16 cellular contexts compared by ENCODE assay signal in genomic region chr13:29948791-29949190, GRCh38.
DNase-seq lines count a peak whose midpoint lies in the region; ATAC-seq and TF ChIP-seq lines count a peak whose summit lies in the region.
"Had no signal": no experiment of that assay in that cellular context is flagged by ENCODE, and none has a peak within 500 bp of the region (broad histone marks: within the 10 kb centered on the region; RNA-seq: fewer than 3 reads in every experiment).

No MANE protein-coding gene starts in this region.

- H3K4me3 Mint-ChIP-seq in osteocyte (ENCODE audit: unreplicated experiment) = no peak overlapping the region
- H3K4me3 Mint-ChIP-seq: CD4-positive, alpha-beta T cell had no signal

- no peak overlapping the region for H3K27ac Mint-ChIP-seq in osteocyte (ENCODE audit: unreplicated experiment)
- H3K27ac Mint-ChIP-seq: CD4-positive, alpha-beta T cell had no signal

- no peaks in the 10 kb centered on the region for H3K9me3 ChIP-seq in esophagus muscularis mucosa

- DNase-seq in activated CD8-positive, alpha-beta memory T cell treated with anti-CD3 and anti-CD28 coated beads for 24 hours = peak; percentile 21
- DNase-seq in activated CD8-positive, alpha-beta memory T cell treated with anti-CD3 and anti-CD28 coated beads, Interleukin-2, amount 50 U/mL, for 48 hours = no peak
- peak; percentile 11 for DNase-seq in HT1080 (ENCODE audit: low read depth)
- DNase-seq in esophagus muscularis mucosa (ENCODE audit: extremely low spot score) = peak; percentile 80
- peak; percentile 64 for DNase-seq in osteocyte (ENCODE audit: extremely low spot score, unreplicated experiment)
- no peak for DNase-seq in kidney glomerular epithelial cell (lab: John Stamatoyannopoulos, UW)
- DNase-seq: AML-193; Calu3; CD4-positive, alpha-beta T cell; DMS 273 treated with DMSO at 0.1 percent for 48 hours; H7 had no signal

- intact Hi-C loops in esophagus muscularis mucosa (cut with DNase I) = no loop called here

- H3K27me3 ChIP-seq in esophagus muscularis mucosa = no peaks in the 10 kb centered on the region
- H3K27me3 ChIP-seq: BLaER1 treated with 17β-estradiol and CSF1 and Interleukin-3, amounts not matched to agents 10 nM and 100 nM had no signal

- 81% methylated on average over 8 of the region's 8 CpGs for WGBS in esophagus muscularis mucosa

- no peak overlapping the region for H3K27ac ChIP-seq in esophagus muscularis mucosa (replicated peaks in 1 of 4)
- H3K27ac ChIP-seq: 22Rv1; BLaER1 treated with 17β-estradiol and CSF1 and Interleukin-3, amounts not matched to agents 10 nM and 100 nM; GM23248 had no signal

- H3K4me1 ChIP-seq in esophagus muscularis mucosa = peaks cover 0 to 10% (median 7%) of the 10 kb centered on the region in 4 donors

- no peak overlapping the region for H3K4me3 ChIP-seq in esophagus muscularis mucosa
- H3K4me3 ChIP-seq: BLaER1 treated with 17β-estradiol and CSF1 and Interleukin-3, amounts not matched to agents 10 nM and 100 nM; GM23248 had no signal

- TF ChIP-seq CTCF in esophagus muscularis mucosa (IDR thresholded peaks at IDR 0.05) (no peak), osteocyte (IDR thresholded peaks at IDR 0.05) (no peak)

- peaks cover 5% of the 10 kb centered on the region for H3K27me3 Mint-ChIP-seq in osteocyte (ENCODE audit: unreplicated experiment)
- H3K27me3 Mint-ChIP-seq: CD4-positive, alpha-beta T cell had no signal

- H3K9me3 Mint-ChIP-seq in osteocyte (ENCODE audit: unreplicated experiment) = no peaks in the 10 kb centered on the region
- H3K9me3 Mint-ChIP-seq: CD4-positive, alpha-beta T cell had no signal

- no peaks in the 10 kb centered on the region for H3K36me3 ChIP-seq in esophagus muscularis mucosa
- H3K36me3 ChIP-seq: BLaER1 treated with 17β-estradiol and CSF1 and Interleukin-3, amounts not matched to agents 10 nM and 100 nM had no signal

- TF ChIP-seq EP300 in esophagus muscularis mucosa (IDR thresholded peaks at IDR 0.05) = no peak

- TF ChIP-seq POLR2A in esophagus muscularis mucosa (IDR thresholded peaks at IDR 0.05; ENCODE audit: low read depth) = no peak

- ATAC-seq in GM18498 (IDR thresholded peaks at IDR 0.05; ENCODE audit: unreplicated experiment) (no peak), HG03432 (IDR thresholded peaks at IDR 0.05; ENCODE audit: unreplicated experiment) (no peak)

- H3K36me3 Mint-ChIP-seq in osteocyte (ENCODE audit: unreplicated experiment) = no peaks in the 10 kb centered on the region

- no peaks in the 10 kb centered on the region for H3K4me1 Mint-ChIP-seq in osteocyte (ENCODE audit: unreplicated experiment)

Comparison
In these comparisons a context has a peak if more than half of its experiments do, and no peak if none do; other contexts are left out.
1. DNase-seq: peak in activated CD8-positive, alpha-beta memory T cell treated with anti-CD3 and anti-CD28 coated beads for 24 hours (single experiment), HT1080 (single experiment), esophagus muscularis mucosa (single experiment) and osteocyte (single experiment); none in activated CD8-positive, alpha-beta memory T cell treated with anti-CD3 and anti-CD28 coated beads, Interleukin-2, amount 50 U/mL, for 48 hours (single experiment) and kidney glomerular epithelial cell (single experiment).